ENCODE assay signal across 8 cellular contexts in genomic region chr22:42270512-42271190, GRCh38. TPM values are rescaled to one million over a fixed set of nuclear protein-coding genes. Genes with fewer than 3 reads are reported as not detected.
DNase-seq lines count a peak whose midpoint lies in the region; ATAC-seq and FAIRE-seq lines count a peak whose summit lies in the region.

TCF20 (minus strand) TSS chr22:42270653; CDS start chr22:42215305, 55,348 bp downstream.

- H3K4ac ChIP-seq in neuronal stem cell (ENCODE audit: low read length): no peak within 1 kb of the TSS

- peak within 1 kb of the TSS; percentile 85 for H2AFZ ChIP-seq in neuronal stem cell (ENCODE audit: low read length)

- H2BK120ac ChIP-seq in neuronal stem cell (ENCODE audit: low read depth, low read length): peak within 1 kb of the TSS; percentile 35

- peaks cover 15% of the 10 kb centered on the region for H3K4me1 ChIP-seq in SJSA1 (replicated peaks)
- peaks cover 30 to 31% of the 10 kb centered on the region in 2 donors for H3K4me1 ChIP-seq in neuronal stem cell (ENCODE audit: control insufficient read depth in 2 of 2, insufficient read depth in 1 of 2, low read depth in 1 of 2, low read length in 2 of 2)
- H3K4me1 ChIP-seq in subcutaneous abdominal adipose tissue (ENCODE audit: control insufficient read depth in 5 of 5, insufficient read depth in 5 of 5, low read length in 5 of 5): peaks cover 0 to 28% (median 15%) of the 10 kb centered on the region in 5 donors

- H3K14ac ChIP-seq in neuronal stem cell (ENCODE audit: low read length): peak within 1 kb of the TSS; percentile 14

- H2BK5ac ChIP-seq in neuronal stem cell (ENCODE audit: low read length): peak within 1 kb of the TSS; percentile 93

- FAIRE-seq in frontal cortex (lab: Jason Lieb, UNC): no peak

- H2BK12ac ChIP-seq in neuronal stem cell (ENCODE audit: low read length): peak within 1 kb of the TSS; percentile 77

- H3K9me3 ChIP-seq in SJSA1 (replicated peaks) (0 out of 2 replicates have a peak, but pooled peaks cover 3% of the 10 kb centered on the region), neuronal stem cell (replicated peaks in 1 of 2; ENCODE audit: control insufficient read depth in 2 of 2, insufficient read depth in 1 of 2, low read depth in 1 of 2, low read length in 2 of 2) (no peaks in the 10 kb centered on the region), subcutaneous abdominal adipose tissue (ENCODE audit: control insufficient read depth in 5 of 5, low read length in 5 of 5) (no peaks in the 10 kb centered on the region)

- H3K36me3 ChIP-seq in SJSA1 (peaks cover 4% of the 10 kb centered on the region; the same call in 1 of the 2 replicates), neuronal stem cell (replicated peaks in 1 of 2; ENCODE audit: control insufficient read depth in 2 of 2, insufficient read depth in 2 of 2, low read length in 2 of 2) (no peaks in the 10 kb centered on the region), subcutaneous abdominal adipose tissue (ENCODE audit: control insufficient read depth in 5 of 5, insufficient read depth in 5 of 5, low read length in 5 of 5) (no peaks in the 10 kb centered on the region)

- ATAC-seq in GM21515 (IDR thresholded peaks at IDR 0.05; ENCODE audit: unreplicated experiment): peak; percentile 47

- H3K9ac ChIP-seq in neuronal stem cell (ENCODE audit: low read depth, low read length, poor library complexity) (peak within 1 kb of the TSS; percentile 87), subcutaneous abdominal adipose tissue (ENCODE audit: low read length in 5 of 5) (peak within 1 kb of the TSS in 4 of 5 donors; percentile 88 to 92 (median 91))

- H4K8ac ChIP-seq in neuronal stem cell (ENCODE audit: low read depth, low read length): no peak within 1 kb of the TSS

- peak within 1 kb of the TSS; percentile 62 for H3K23ac ChIP-seq in neuronal stem cell (ENCODE audit: low read depth, low read length, poor library complexity)

- H3K79me1 ChIP-seq in neuronal stem cell (ENCODE audit: low read depth, low read length): peaks cover 7% of the 10 kb centered on the region

- H2AK5ac ChIP-seq in neuronal stem cell (ENCODE audit: low read depth, low read length): peak within 1 kb of the TSS; percentile 88

- H3K4me2 ChIP-seq in neuronal stem cell (ENCODE audit: insufficient read depth, low read length, poor library complexity, severe bottlenecking): peak within 1 kb of the TSS; percentile 93

- H3K27me3 ChIP-seq in SJSA1 (replicated peaks): no peaks in the 10 kb centered on the region
- H3K27me3 ChIP-seq in neuronal stem cell (ENCODE audit: control insufficient read depth in 3 of 3, insufficient read depth in 3 of 3, low read depth in 1 of 3, low read length in 3 of 3): no peaks in the 10 kb centered on the region
- no peaks in the 10 kb centered on the region for H3K27me3 ChIP-seq in subcutaneous abdominal adipose tissue (ENCODE audit: control insufficient read depth in 5 of 5, insufficient read depth in 4 of 5, low read length in 5 of 5)

- H3K4me3 ChIP-seq in Jurkat, Clone E6-1 (ENCODE audit: low read length): peak within 1 kb of the TSS; percentile 83
- H3K4me3 ChIP-seq in SJSA1: peak within 1 kb of the TSS; percentile 92
- peak within 1 kb of the TSS; percentile 81 to 87 for H3K4me3 ChIP-seq in neuronal stem cell (ENCODE audit: low read length in 2 of 2)
- H3K4me3 ChIP-seq in subcutaneous abdominal adipose tissue (ENCODE audit: low read depth in 1 of 5, low read length in 5 of 5): peak within 1 kb of the TSS; percentile 58 to 91 (median 90)

- H3K18ac ChIP-seq in neuronal stem cell (ENCODE audit: low read length): peak within 1 kb of the TSS; percentile 91

- peak within 1 kb of the TSS; percentile 60 for H2BK15ac ChIP-seq in neuronal stem cell (ENCODE audit: low read length)

- peak within 1 kb of the TSS; percentile 57 for H3K27ac ChIP-seq in SJSA1
- peak within 1 kb of the TSS; percentile 80 for H3K27ac ChIP-seq in neuronal stem cell (replicated peaks; ENCODE audit: low read length)
- peak within 1 kb of the TSS; percentile 50 for H3K27ac ChIP-seq in subcutaneous abdominal adipose tissue (ENCODE audit: low read depth, low read length)

- H4K91ac ChIP-seq in neuronal stem cell (ENCODE audit: low read depth, low read length, poor library complexity): peak within 1 kb of the TSS; percentile 16

- no CpG with 5 or more reads among the region's 90 CpGs for WGBS in neuronal stem cell (ENCODE audit: extremely low coverage in 2 of 2, insufficient read length in 2 of 2, insufficient replicate concordance in 1 of 2), 2 donors

- DNase-seq in DMS153 (lab: John Stamatoyannopoulos, UW): peak; percentile 62
- DNase-seq in Jurkat, Clone E6-1 (ENCODE audit: low read depth, low spot score): peak; percentile 57
- DNase-seq in SJSA1 (ENCODE audit: low read depth in 1 of 2, low spot score in 2 of 2): peak; percentile 46 to 71
- peak; percentile 36 to 72 (median 49) for DNase-seq in activated naive CD4-positive, alpha-beta T cell (lab: John Stamatoyannopoulos, UW)
- peak; percentile 96 to 98 for DNase-seq in frontal cortex (ENCODE audit: low spot score in 2 of 2)
- DNase-seq in neuronal stem cell (ENCODE audit: low spot score): peak; percentile 71

RNA-seq across cellular contexts. Expression of gene TCF20, which starts in this region (rescaled TPM):
- 22.1 TPM for polyA plus RNA-seq in Jurkat, Clone E6-1 (2012; ENCODE audit: insufficient read depth, insufficient read length)
- 27.7 and 34.1 TPM in 2 replicates for total RNA-seq in SJSA1 (2014; rRNA removed; shearing (Covaris generic))
- 60.3 TPM for total RNA-seq in frontal cortex
- polyA plus RNA-seq in neuronal stem cell (2013, experiment 1 of 2): 18.5 TPM
- 19.2 TPM for polyA plus RNA-seq in neuronal stem cell (2013, experiment 2 of 2)

Comparison
In these comparisons a context has a peak if more than half of its experiments do, and no peak if none do; other contexts are left out.
1. Peak in every context shown above with its lines: DNase-seq, ATAC-seq, H3K4me3 ChIP-seq and H3K27ac ChIP-seq.